8 cellular contexts compared by ENCODE assay signal in the genomic region with DNA sequence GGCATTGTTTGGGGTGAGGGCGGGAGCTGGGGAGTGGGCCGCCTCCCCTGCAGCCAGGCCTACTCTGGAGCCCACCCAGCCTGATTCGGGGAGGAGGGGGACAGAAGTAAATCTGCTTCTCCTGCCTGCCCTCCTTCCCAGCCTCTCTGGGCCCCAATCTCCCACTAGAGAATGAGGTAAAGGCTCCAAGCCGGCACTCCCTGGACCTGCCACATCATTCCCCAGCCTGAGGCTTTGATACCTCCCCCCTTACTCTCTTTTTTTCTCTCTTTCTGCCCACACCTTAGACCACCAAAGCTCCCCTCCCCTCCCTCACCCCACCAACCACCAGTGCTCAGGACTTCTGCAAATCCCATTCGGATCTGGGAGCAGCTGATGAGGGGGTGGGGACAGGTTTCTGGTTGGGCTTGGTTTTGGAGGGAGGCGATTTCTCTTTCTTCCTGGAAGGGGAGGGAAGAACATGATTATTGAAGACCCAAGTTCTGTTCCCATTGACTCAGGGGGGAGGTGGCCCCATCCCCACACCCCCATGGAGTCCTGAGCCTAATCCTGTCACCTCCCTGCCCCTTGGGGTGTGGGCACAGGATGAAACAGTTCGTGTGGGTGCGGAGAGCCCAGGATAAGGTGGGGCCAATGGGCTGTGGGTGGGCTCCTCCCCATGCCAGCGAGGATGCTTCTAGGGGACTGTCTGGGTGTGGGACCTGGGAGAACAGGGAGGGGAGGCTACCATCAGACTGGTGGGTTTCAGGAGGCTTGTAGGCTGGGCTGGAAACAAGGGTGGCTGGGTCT. TPM values are rescaled to one million over a fixed set of nuclear protein-coding genes. Genes with fewer than 3 reads are reported as not detected.
DNase-seq lines count a peak whose midpoint lies in the region; TF ChIP-seq lines count a peak whose summit lies in the region.

No MANE protein-coding gene starts in this region.

- no peaks in the 10 kb centered on the region for H3K9me2 ChIP-seq in PC-9 (ENCODE audit: insufficient read depth)

- H3K27ac ChIP-seq in PC-9 (0 out of 2 replicates have a peak overlapping the region, but pooled peaks have one; percentile 77), muscle layer of duodenum (ENCODE audit: low read length) (peak overlapping the region; percentile 79)

- H3K4me1 Mint-ChIP-seq in dendritic cell treated with granulocyte-macrophage colony-stimulating factor and Interleukin-4, amounts not matched to agents 40 ng/mL and 50 ng/mL, for 4 days (ENCODE audit: low read depth) = peaks cover 80% of the 10 kb centered on the region

- no peaks in the 10 kb centered on the region for H3K27me3 Mint-ChIP-seq in dendritic cell treated with granulocyte-macrophage colony-stimulating factor and Interleukin-4, amounts not matched to agents 40 ng/mL and 50 ng/mL, for 4 days

- intact Hi-C loops in PC-9 (cut with micrococcal nuclease; ENCODE audit: unreplicated experiment) = no loop called here
- intact Hi-C loops in dendritic cell treated with granulocyte-macrophage colony-stimulating factor and Interleukin-4, amounts not matched to agents 40 ng/mL and 50 ng/mL, for 4 days (cut with micrococcal nuclease) = no loop called here

- CTCF ChIA-PET in PC-9 (lab: Charles Lee) = interaction anchor here (0.7 to 1.4 kb wide), 2 partner anchors 31 to 86 kb away, joined by 3 to 16 read pairs; no protein-coding TSS in a partner anchor

- no peaks in the 10 kb centered on the region for H3K9me3 Mint-ChIP-seq in dendritic cell treated with granulocyte-macrophage colony-stimulating factor and Interleukin-4, amounts not matched to agents 40 ng/mL and 50 ng/mL, for 4 days

- peaks cover 19% of the 10 kb centered on the region; the same call in 1 of the 2 replicates for H3F3A ChIP-seq in PC-9 (ENCODE audit: insufficient read depth, low read depth)

- POLR2A ChIA-PET in PC-9 (lab: Charles Lee; ENCODE audit: unreplicated experiment) = interaction anchor here (0.6 to 0.7 kb wide), 3 partner anchors 136 to 252 kb away, joined by 3 to 4 read pairs (median 3); no protein-coding TSS in a partner anchor

- H3K27ac Mint-ChIP-seq in dendritic cell treated with granulocyte-macrophage colony-stimulating factor and Interleukin-4, amounts not matched to agents 40 ng/mL and 50 ng/mL, for 4 days = peak overlapping the region; percentile 97

- H3K4me3 ChIP-seq in PC-9 (peak overlapping the region; percentile 99), muscle layer of duodenum (ENCODE audit: low read depth in 1 of 2, low read length in 2 of 2) (peak overlapping the region; percentile 72 to 83)

- peaks cover 63% of the 10 kb centered on the region for H3K79me2 ChIP-seq in PC-9 (ENCODE audit: low read depth)

- DNase-seq in G401 (ENCODE audit: low spot score) (peak; percentile 36), PC-9 (peak in 1 of 2 experiments; percentile 39), HuH-7 (ENCODE audit: low spot score) (no peak), iPS-NIHi11 (ENCODE audit: low spot score) (no peak), kidney glomerular epithelial cell (lab: John Stamatoyannopoulos, UW) (no peak), NCI-H2029 treated with DMSO at 0.1 percent for 48 hours (lab: John Stamatoyannopoulos, UW) (no peak)

- peak overlapping the region; percentile 75; the same call in 1 of the 2 replicates for H2AFZ ChIP-seq in PC-9

- BruUV-seq in PC-9 (replicated peaks; lab: Mats Ljungman, UMichigan) = no TSS peak

- TF ChIP-seq CTCF in PC-9 (conservative IDR thresholded peaks at IDR 0.05) = no peak

- H3K27me3 ChIP-seq in PC-9 (ENCODE audit: insufficient read depth, low read depth) (no peaks in the 10 kb centered on the region), muscle layer of duodenum (ENCODE audit: low read depth, low read length) (no peaks in the 10 kb centered on the region)

- H3K4me2 ChIP-seq in PC-9 = peak overlapping the region; percentile 88

- H3K4me1 ChIP-seq in PC-9 (replicated peaks; ENCODE audit: insufficient read depth) (peaks cover 54% of the 10 kb centered on the region), muscle layer of duodenum (ENCODE audit: control insufficient read depth in 1 of 2, insufficient read depth in 2 of 2, low read length in 2 of 2) (peaks cover 41 to 56% of the 10 kb centered on the region in 2 donors)

- no peaks in the 10 kb centered on the region for H3K36me3 ChIP-seq in PC-9 (ENCODE audit: low read depth)
- peaks cover 0 to 4% of the 10 kb centered on the region in 2 donors for H3K36me3 ChIP-seq in muscle layer of duodenum (ENCODE audit: control insufficient read depth in 1 of 2, insufficient read depth in 2 of 2, low read length in 2 of 2)

- H3K4me3 Mint-ChIP-seq in dendritic cell treated with granulocyte-macrophage colony-stimulating factor and Interleukin-4, amounts not matched to agents 40 ng/mL and 50 ng/mL, for 4 days = peak overlapping the region; percentile 97

- H3K9me3 ChIP-seq in PC-9 (ENCODE audit: insufficient read depth, low read depth) (no peaks in the 10 kb centered on the region), muscle layer of duodenum (ENCODE audit: control insufficient read depth in 1 of 2, low read length in 2 of 2) (no peaks in the 10 kb centered on the region)

- in situ Hi-C loops in G401 (cut with HindIII; ENCODE audit: low sequenced_read_pairs) = no loop called here

- H4K20me1 ChIP-seq in PC-9 (ENCODE audit: insufficient read depth) = peaks cover 14% of the 10 kb centered on the region; the same call in 1 of the 2 replicates

- peaks cover 59% of the 10 kb centered on the region for H3K36me3 Mint-ChIP-seq in dendritic cell treated with granulocyte-macrophage colony-stimulating factor and Interleukin-4, amounts not matched to agents 40 ng/mL and 50 ng/mL, for 4 days (ENCODE audit: low read depth)

RNA-seq across cellular contexts. Expression of a gene that starts 1.3 kb away (rescaled TPM):
- 117 and 127 TPM in 2 replicates for total RNA-seq in G401 (2014; rRNA removed; shearing (Covaris generic))
- total RNA-seq in PC-9 (2021) = 150 and 173 TPM in 2 replicates

RNA-seq across cellular contexts. Expression of a gene that starts 8.0 kb away (rescaled TPM):
- 168 and 173 TPM in 2 replicates for total RNA-seq in G401 (2014; rRNA removed; shearing (Covaris generic))
- total RNA-seq in PC-9 (2021) = 112 and 116 TPM in 2 replicates

RNA-seq across cellular contexts. Expression of a gene that starts 32.3 kb away (rescaled TPM):
- 0.47 TPM in 1 of 2 replicates, not detected in the other for total RNA-seq in G401 (2014; rRNA removed; shearing (Covaris generic))
- total RNA-seq in PC-9 (2021) = 0.20 and 0.28 TPM in 2 replicates
